ENCODE assay signal across 9 cellular contexts in genomic region chr9:38024036-38024681, GRCh38. TPM values are rescaled to one million over a fixed set of nuclear protein-coding genes. Genes with fewer than 3 reads are reported as not detected.
DNase-seq lines count a peak whose midpoint lies in the region; ATAC-seq, FAIRE-seq and TF ChIP-seq lines count a peak whose summit lies in the region.
"Had no signal": no experiment of that assay in that cellular context is flagged by ENCODE, and none has a peak within 500 bp of the region (broad histone marks: within the 10 kb centered on the region; RNA-seq: fewer than 3 reads in every experiment).

No MANE protein-coding gene starts in this region.

- H3K36me3 Mint-ChIP-seq in CD8-positive, alpha-beta T cell, result no peaks in the 10 kb centered on the region
- H3K36me3 Mint-ChIP-seq: memory B cell had no signal

- FAIRE-seq in pancreas (lab: Jason Lieb, UNC), result no peak

- POLR2A ChIA-PET in CD8-positive, alpha-beta T cell (lab: Charles Lee), result no interaction called here

- H3K9me3 ChIP-seq in pancreas, result no peaks in the 10 kb centered on the region
- H3K9me3 ChIP-seq in CD8-positive, alpha-beta T cell (ENCODE audit: low read length), result no peaks in the 10 kb centered on the region

- H3K9me3 Mint-ChIP-seq in CD8-positive, alpha-beta T cell, result no peaks in the 10 kb centered on the region
- H3K9me3 Mint-ChIP-seq: memory B cell had no signal

- H3K27me3 Mint-ChIP-seq in CD8-positive, alpha-beta T cell (ENCODE audit: low read depth), result no peaks in the 10 kb centered on the region

- H3K4me1 ChIP-seq in pancreas, result peaks cover 24 to 64% (median 43%) of the 10 kb centered on the region in 3 donors
- H3K4me1 ChIP-seq in CD8-positive, alpha-beta T cell (ENCODE audit: insufficient read depth, low read length), result no peaks in the 10 kb centered on the region

- ATAC-seq in pancreas, result peak in 3 of 4 donors; percentile 6 to 17 (median 9)
- ATAC-seq in CD8-positive, alpha-beta T cell, result no peak
- ATAC-seq in HG03460 (IDR thresholded peaks at IDR 0.05; ENCODE audit: unreplicated experiment), result no peak

- no peak for TF ChIP-seq CTCF in pancreas (IDR thresholded peaks at IDR 0.05)
- no peak for TF ChIP-seq CTCF in CD8-positive, alpha-beta T cell (IDR thresholded peaks at IDR 0.05)

- H3K27me3 ChIP-seq in pancreas, result no peaks in the 10 kb centered on the region
- H3K27me3 ChIP-seq in CD8-positive, alpha-beta T cell (ENCODE audit: insufficient read depth, low read length), result no peaks in the 10 kb centered on the region

- CTCF ChIA-PET in CD8-positive, alpha-beta T cell (lab: Charles Lee), result interaction anchor here (0.5 kb wide), 1 partner anchor 121 kb away, joined by 3 read pairs; no protein-coding TSS in a partner anchor

- no peak overlapping the region for H3K27ac Mint-ChIP-seq in CD8-positive, alpha-beta T cell
- H3K27ac Mint-ChIP-seq: memory B cell had no signal

- H3K4me3 ChIP-seq in pancreas, result no peak overlapping the region
- H3K4me3 ChIP-seq in CD8-positive, alpha-beta T cell (ENCODE audit: low read depth, low read length), result no peak overlapping the region

- no peaks in the 10 kb centered on the region for H3K36me3 ChIP-seq in pancreas
- H3K36me3 ChIP-seq in CD8-positive, alpha-beta T cell (ENCODE audit: insufficient read depth, low read length), result no peaks in the 10 kb centered on the region

- WGBS in pancreas, 2 donors, result 42 to 49% methylated on average over 7 of the region's 7 CpGs

- no peaks in the 10 kb centered on the region for H3K4me1 Mint-ChIP-seq in CD8-positive, alpha-beta T cell (ENCODE audit: low read depth)
- H3K4me1 Mint-ChIP-seq: memory B cell had no signal

- H3K27ac ChIP-seq in pancreas, result peak overlapping the region; percentile 6 to 72 (median 37)
- H3K27ac ChIP-seq in CD8-positive, alpha-beta T cell (ENCODE audit: low read depth, low read length), result no peak overlapping the region

- DNase-seq in DMS79 (lab: John Stamatoyannopoulos, UW), result peak; percentile 72
- peak; percentile 4 for DNase-seq in NCI-H748 treated with DMSO at 0.1 percent for 48 hours (lab: John Stamatoyannopoulos, UW)
- peak; percentile 76 for DNase-seq in fibroblast of gingiva (ENCODE audit: low read depth)
- DNase-seq in pancreas, result no peak
- DNase-seq in CD8-positive, alpha-beta T cell, result no peak
- no peak for DNase-seq in GM19240 (ENCODE audit: insufficient read length, low spot score)
- no peak for DNase-seq in stimulated activated CD4-positive, alpha-beta T cell treated with anti-CD3 and anti-CD28 coated beads, Interleukin-1b, Interleukin-23, amount 100 ng/mL, for 48 hours

- intact Hi-C loops in pancreas (cut with DNase I), result loop anchor here in 1 of 3 donors (10.0 kb wide), 1 partner anchor 109 kb away; no protein-coding TSS in a partner anchor
- intact Hi-C loops in CD8-positive, alpha-beta T cell (cut with DNase I, micrococcal nuclease), result no loop called here

- H3K4me3 Mint-ChIP-seq in CD8-positive, alpha-beta T cell, result no peak overlapping the region
- H3K4me3 Mint-ChIP-seq: memory B cell had no signal

RNA-seq across cellular contexts. Expression of gene SHB, which starts 44.9 kb away (rescaled TPM):
- total RNA-seq in pancreas, result 10 to 100 TPM; 13.9 to 24.2 (median 22.7) TPM
- 10 to 100 TPM; 11.5 to 12.4 TPM for polyA plus RNA-seq in pancreas
- total RNA-seq in CD8-positive, alpha-beta T cell, result 1 to 10 TPM; 2.4 to 3.0 TPM

Comparison
In these comparisons a context has a peak if more than half of its experiments do, and no peak if none do; other contexts are left out.
1. DNase-seq: peak in DMS79 (single experiment), NCI-H748 treated with DMSO at 0.1 percent for 48 hours (single experiment) and fibroblast of gingiva (single experiment); none in pancreas (0 of 6), CD8-positive, alpha-beta T cell (0 of 7), GM19240 (single experiment) and stimulated activated CD4-positive, alpha-beta T cell treated with anti-CD3 and anti-CD28 coated beads, Interleukin-1b, Interleukin-23, amount 100 ng/mL, for 48 hours (single experiment).
2. ATAC-seq: peak in pancreas (3 of 4); none in CD8-positive, alpha-beta T cell (single experiment) and HG03460 (single experiment).